10 cellular contexts compared by ENCODE assay signal in genomic region chr4:140308366-140309123, GRCh38.
DNase-seq lines count a peak whose midpoint lies in the region; ATAC-seq and TF ChIP-seq lines count a peak whose summit lies in the region.
"Had no signal": no experiment of that assay in that cellular context is flagged by ENCODE, and none has a peak within 500 bp of the region (broad histone marks: within the 10 kb centered on the region; RNA-seq: fewer than 3 reads in every experiment).

No MANE protein-coding gene starts in this region.

- H3K4me2 ChIP-seq in mammary epithelial cell (ENCODE audit: insufficient read depth, low read depth, low read length) (peak overlapping the region; percentile 63), mesendoderm (ENCODE audit: low read length) (no peak overlapping the region)

- no peak overlapping the region for H2BK5ac ChIP-seq in mesendoderm (ENCODE audit: low read length)

- dilution Hi-C loops in mammary epithelial cell (cut with HindIII; ENCODE audit: low sequenced_read_pairs), result no loop called here

- no peak overlapping the region for H2AK5ac ChIP-seq in mesendoderm (ENCODE audit: low read length)

- H4K5ac ChIP-seq in mesendoderm (ENCODE audit: low read length), result no peak overlapping the region

- H3K27me3 ChIP-seq in ACC112 (ENCODE audit: insufficient read depth, low read length) (no peaks in the 10 kb centered on the region), MG63 (no peaks in the 10 kb centered on the region), mammary epithelial cell (ENCODE audit: insufficient read depth, low read length) (no peaks in the 10 kb centered on the region), mesendoderm (ENCODE audit: insufficient read depth, low read length, poor library complexity) (peaks cover 2% of the 10 kb centered on the region)

- CTCF ChIA-PET in mammary epithelial cell (lab: Charles Lee; ENCODE audit: low non-redundant PET), result interaction anchor here (0.5 to 0.6 kb wide), 3 partner anchors 11 to 579 kb away, joined by 3 to 11 read pairs (median 4); no protein-coding TSS in a partner anchor

- DNase-seq in MG63 (peak; percentile 93), mammary epithelial cell (peak; percentile 92), mesothelial cell of epicardium (ENCODE audit: low spot score in 2 of 2, unreplicated experiment in 2 of 2) (no peak), Kasumi-1 (lab: John Stamatoyannopoulos, UW) (no peak), mesendoderm (no peak)
- DNase-seq in activated CD8-positive, alpha-beta memory T cell treated with anti-CD3 and anti-CD28 coated beads for 24 hours, result no peak
- DNase-seq in activated T-cell treated with anti-CD3 and anti-CD28 coated beads, Interleukin-2, amount 50 U/mL, for 4 hours, result no peak
- DNase-seq: CD4-positive, alpha-beta memory T cell; effector memory CD8-positive, alpha-beta T cell had no signal

- H3K27ac ChIP-seq in ACC112 (ENCODE audit: low read depth, low read length) (peak overlapping the region; percentile 85), mammary epithelial cell (ENCODE audit: insufficient read depth, low read depth, low read length) (peak overlapping the region; percentile 14), mesendoderm (ENCODE audit: low read depth, low read length) (no peak overlapping the region)

- no peaks in the 10 kb centered on the region for H3K36me3 Mint-ChIP-seq in mesothelial cell of epicardium
- no peaks in the 10 kb centered on the region for H3K36me3 Mint-ChIP-seq in activated T-cell treated with anti-CD3 and anti-CD28 coated beads, Interleukin-2, amount 50 U/mL, for 4 hours (ENCODE audit: insufficient read depth)
- H3K36me3 Mint-ChIP-seq: CD4-positive, alpha-beta memory T cell had no signal

- in situ Hi-C loops in mammary epithelial cell (cut with MboI; ENCODE audit: low sequenced_read_pairs in 2 of 2), result no loop called here

- no peak overlapping the region for H3K56ac ChIP-seq in mesendoderm (ENCODE audit: low read length)

- H2BK120ac ChIP-seq in mesendoderm (ENCODE audit: low read depth, low read length), result no peak overlapping the region

- ATAC-seq in activated T-cell treated with anti-CD3 and anti-CD28 coated beads, Interleukin-2, amount 50 U/mL, for 4 hours, result no peak
- ATAC-seq: effector memory CD8-positive, alpha-beta T cell had no signal

- peaks cover 2% of the 10 kb centered on the region for H3K27me3 Mint-ChIP-seq in mesothelial cell of epicardium (ENCODE audit: low read depth)
- H3K27me3 Mint-ChIP-seq in activated T-cell treated with anti-CD3 and anti-CD28 coated beads, Interleukin-2, amount 50 U/mL, for 4 hours (ENCODE audit: low read depth), result peaks cover 4% of the 10 kb centered on the region

- no peaks in the 10 kb centered on the region for H3K9me3 ChIP-seq in MG63
- no peaks in the 10 kb centered on the region for H3K9me3 ChIP-seq in mammary epithelial cell (replicated peaks; ENCODE audit: insufficient read depth, low read length)

- BruUV-seq in mammary epithelial cell (replicated peaks; lab: Mats Ljungman, UMichigan), result no TSS peak

- peaks cover 23% of the 10 kb centered on the region for H3K4me1 Mint-ChIP-seq in mesothelial cell of epicardium
- no peaks in the 10 kb centered on the region for H3K4me1 Mint-ChIP-seq in activated T-cell treated with anti-CD3 and anti-CD28 coated beads, Interleukin-2, amount 50 U/mL, for 4 hours (ENCODE audit: low read depth)
- H3K4me1 Mint-ChIP-seq: CD4-positive, alpha-beta memory T cell had no signal

- peak overlapping the region; percentile 30 for H3K4me3 ChIP-seq in ACC112 (ENCODE audit: low read depth, low read length)
- H3K4me3 ChIP-seq in MG63, result no peak overlapping the region
- H3K4me3 ChIP-seq in mammary epithelial cell (replicated peaks in 1 of 3; ENCODE audit: insufficient read depth in 1 of 3, low read depth in 2 of 3, low read length in 3 of 3), result no peak overlapping the region
- no peak overlapping the region for H3K4me3 ChIP-seq in mesendoderm (ENCODE audit: low read length)

- H3K9ac ChIP-seq in mammary epithelial cell (ENCODE audit: insufficient read depth, low read length) (peak overlapping the region; percentile 8), mesendoderm (ENCODE audit: low read length) (no peak overlapping the region)

- no peaks in the 10 kb centered on the region for H4K20me1 ChIP-seq in mammary epithelial cell (ENCODE audit: insufficient read depth, low read length)

- peaks cover 4% of the 10 kb centered on the region for H3K9me3 Mint-ChIP-seq in mesothelial cell of epicardium
- no peaks in the 10 kb centered on the region for H3K9me3 Mint-ChIP-seq in activated T-cell treated with anti-CD3 and anti-CD28 coated beads, Interleukin-2, amount 50 U/mL, for 4 hours
- H3K9me3 Mint-ChIP-seq: CD4-positive, alpha-beta memory T cell; effector memory CD8-positive, alpha-beta T cell had no signal

- H4K8ac ChIP-seq in mesendoderm (ENCODE audit: low read depth, low read length), result no peak overlapping the region

- H3K79me1 ChIP-seq in mesendoderm (ENCODE audit: low read length), result no peaks in the 10 kb centered on the region

- H3K79me2 ChIP-seq in ACC112 (ENCODE audit: control insufficient read depth, insufficient read depth, low read length, unreplicated experiment) (no peaks in the 10 kb centered on the region), mammary epithelial cell (ENCODE audit: insufficient read depth, low read length) (no peaks in the 10 kb centered on the region), mesendoderm (ENCODE audit: control insufficient read depth, insufficient read depth, low read length) (no peaks in the 10 kb centered on the region)

- H3K36me3 ChIP-seq in ACC112 (ENCODE audit: insufficient read depth, low read length) (no peaks in the 10 kb centered on the region), MG63 (no peaks in the 10 kb centered on the region), mammary epithelial cell (ENCODE audit: insufficient read depth, low read length) (no peaks in the 10 kb centered on the region), mesendoderm (ENCODE audit: control insufficient read depth, insufficient read depth, low read length) (no peaks in the 10 kb centered on the region)

- H3K27ac Mint-ChIP-seq in mesothelial cell of epicardium, result peak overlapping the region; percentile 55
- H3K27ac Mint-ChIP-seq: CD4-positive, alpha-beta memory T cell; effector memory CD8-positive, alpha-beta T cell had no signal

- no peak overlapping the region for H3K4me3 Mint-ChIP-seq in mesothelial cell of epicardium
- H3K4me3 Mint-ChIP-seq in activated T-cell treated with anti-CD3 and anti-CD28 coated beads, Interleukin-2, amount 50 U/mL, for 4 hours, result no peak overlapping the region
- H3K4me3 Mint-ChIP-seq: CD4-positive, alpha-beta memory T cell; effector memory CD8-positive, alpha-beta T cell had no signal

- H3K4me1 ChIP-seq in ACC112 (ENCODE audit: control insufficient read depth, insufficient read depth, low read length, unreplicated experiment), result peaks cover 44% of the 10 kb centered on the region
- H3K4me1 ChIP-seq in mammary epithelial cell (ENCODE audit: insufficient read depth, low read length), result peaks cover 19% of the 10 kb centered on the region
- no peaks in the 10 kb centered on the region for H3K4me1 ChIP-seq in mesendoderm (ENCODE audit: control insufficient read depth, low read depth, low read length)

- H3K23ac ChIP-seq in mesendoderm (ENCODE audit: low read length), result no peak overlapping the region

- H2AFZ ChIP-seq in ACC112 (ENCODE audit: low read length, unreplicated experiment) (peak overlapping the region; percentile 0), mammary epithelial cell (ENCODE audit: low read depth, low read length) (peak overlapping the region; percentile 69)

- no peak overlapping the region for H2BK15ac ChIP-seq in mesendoderm (replicated peaks; ENCODE audit: low read depth)

- TF ChIP-seq CTCF in mammary epithelial cell (conservative IDR thresholded peaks at IDR 0.05 in 1 of 2, IDR thresholded peaks at IDR 0.05 in 1 of 2; ENCODE audit: extremely low read depth in 1 of 2, insufficient read depth in 1 of 2, low read depth in 1 of 2, low read length in 2 of 2) (no peak), mesothelial cell of epicardium (IDR thresholded peaks at IDR 0.05; ENCODE audit: unreplicated experiment) (no peak)

- 2% methylated on average over 11 of the region's 11 CpGs for WGBS in mammary epithelial cell (ENCODE audit: low coverage, missing lambda C conversion rate)
- no CpG with 5 or more reads among the region's 11 CpGs for WGBS in mesendoderm (ENCODE audit: extremely low coverage, insufficient coverage, low lambda C conversion rate)

- intact Hi-C loops in mammary epithelial cell (cut with micrococcal nuclease), result loop anchor here (2.0 to 5.0 kb wide), 2 partner anchors 48 to 156 kb away; partner anchors contain the start of gene MAML3

- H3K4ac ChIP-seq in mesendoderm (ENCODE audit: low read depth, low read length), result no peak overlapping the region

- no peak overlapping the region for H3K18ac ChIP-seq in mesendoderm (ENCODE audit: low read length)

Comparison
In these comparisons a context has a peak if more than half of its experiments do, and no peak if none do; other contexts are left out.
1. DNase-seq: peak in MG63 (single experiment) and mammary epithelial cell (single experiment); none in mesothelial cell of epicardium (0 of 2), activated CD8-positive, alpha-beta memory T cell treated with anti-CD3 and anti-CD28 coated beads for 24 hours (single experiment), Kasumi-1 (0 of 2), activated T-cell treated with anti-CD3 and anti-CD28 coated beads, Interleukin-2, amount 50 U/mL, for 4 hours (single experiment) and mesendoderm (single experiment).